ENCODE assay signal across 20 cellular contexts in the genomic region with DNA sequence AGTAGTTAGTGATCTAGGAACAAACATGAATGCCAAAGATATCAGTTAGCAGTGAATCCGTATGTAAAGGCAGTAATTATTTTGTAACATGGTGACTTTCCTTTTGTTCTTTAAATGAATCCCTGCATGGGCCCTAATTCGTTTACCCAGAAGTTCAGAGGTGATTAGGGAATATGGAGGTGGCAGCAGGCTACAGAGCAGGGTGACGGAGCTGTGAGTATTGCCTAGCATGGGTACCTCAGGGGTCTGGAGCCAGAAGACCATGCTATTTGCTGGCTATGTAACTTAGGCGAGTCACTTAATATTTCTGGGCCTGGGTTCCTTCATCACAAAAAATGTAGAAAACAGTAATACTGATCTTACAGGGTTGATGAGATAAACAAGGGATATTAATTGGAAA.
"Had no signal": no experiment of that assay in that cellular context is flagged by ENCODE, and none has a peak within 500 bp of the region (broad histone marks: within the 10 kb centered on the region; RNA-seq: fewer than 3 reads in every experiment).

No MANE protein-coding gene starts in this region.

- DNase-seq: dorsolateral prefrontal cortex; effector CD8-positive, alpha-beta T cell; heart right ventricle; hypothalamus; kidney glomerular epithelial cell; mesendoderm; naive B cell; psoas muscle; retina; right lobe of liver; stimulated activated CD4-positive, alpha-beta T cell treated with anti-CD3 and anti-CD28 coated beads, Interleukin-4, amount 100 ng/mL, for 1 hour; stimulated activated CD8-positive, alpha-beta memory T cell treated with anti-CD3 and anti-CD28 coated beads, Interleukin-4, amount 100 ng/mL, for 48 hours; stimulated activated naive CD8-positive, alpha-beta T cell treated with anti-CD3 and anti-CD28 coated beads, Interleukin-15, Interleukin-2, amounts not matched to agents 100 U/mL and 50 U/mL, for 24 hours; upper lobe of right lung had no signal

- H3K4me1 ChIP-seq: tibial nerve, upper lobe of right lung, vagina had no signal

- H3K27ac Mint-ChIP-seq: nephron; stimulated activated effector memory CD8-positive, alpha-beta T cell treated with anti-CD3 and anti-CD28 coated beads, Interleukin-12 subunit alpha, Interleukin-12 subunit beta, amount 100 ng/mL, for 72 hours had no signal

- H3K4me3 Mint-ChIP-seq: naive B cell; nephron; stimulated activated effector memory CD8-positive, alpha-beta T cell treated with anti-CD3 and anti-CD28 coated beads, Interleukin-12 subunit alpha, Interleukin-12 subunit beta, amount 100 ng/mL, for 72 hours had no signal

- H3K27me3 ChIP-seq: heart right ventricle, neutrophil, right lobe of liver, tibial nerve, upper lobe of right lung, vagina had no signal

- H3K4me1 Mint-ChIP-seq: naive B cell; stimulated activated effector memory CD8-positive, alpha-beta T cell treated with anti-CD3 and anti-CD28 coated beads, Interleukin-12 subunit alpha, Interleukin-12 subunit beta, amount 100 ng/mL, for 72 hours had no signal

- H3K27ac ChIP-seq: dorsolateral prefrontal cortex, heart right ventricle, neutrophil, psoas muscle, tibial nerve, upper lobe of right lung, vagina had no signal

- ATAC-seq: esophagus mucosa; heart right ventricle; psoas muscle; right lobe of liver; stimulated activated effector memory CD8-positive, alpha-beta T cell treated with anti-CD3 and anti-CD28 coated beads, Interleukin-12 subunit alpha, Interleukin-12 subunit beta, amount 100 ng/mL, for 72 hours; stimulated activated naive CD8-positive, alpha-beta T cell treated with anti-CD3 and anti-CD28 coated beads, Interleukin-15, Interleukin-2, amounts not matched to agents 100 U/mL and 50 U/mL, for 24 hours; upper lobe of right lung had no signal

- H3K4me3 ChIP-seq: dorsolateral prefrontal cortex, heart right ventricle, psoas muscle, right lobe of liver, tibial nerve, upper lobe of right lung, vagina had no signal

- H3K36me3 ChIP-seq: heart right ventricle, neutrophil, right lobe of liver, tibial nerve, upper lobe of right lung, vagina had no signal

- H3K27me3 Mint-ChIP-seq: naive B cell had no signal

- H3K9me3 Mint-ChIP-seq: nephron; stimulated activated effector memory CD8-positive, alpha-beta T cell treated with anti-CD3 and anti-CD28 coated beads, Interleukin-12 subunit alpha, Interleukin-12 subunit beta, amount 100 ng/mL, for 72 hours had no signal

- H3K36me3 Mint-ChIP-seq: naive B cell; stimulated activated effector memory CD8-positive, alpha-beta T cell treated with anti-CD3 and anti-CD28 coated beads, Interleukin-12 subunit alpha, Interleukin-12 subunit beta, amount 100 ng/mL, for 72 hours had no signal

- H3K9me3 ChIP-seq: heart right ventricle, neutrophil, psoas muscle, right lobe of liver, tibial nerve, upper lobe of right lung, vagina had no signal
